Comparison of ENCODE assay signal across 14 cellular contexts in the genomic region with DNA sequence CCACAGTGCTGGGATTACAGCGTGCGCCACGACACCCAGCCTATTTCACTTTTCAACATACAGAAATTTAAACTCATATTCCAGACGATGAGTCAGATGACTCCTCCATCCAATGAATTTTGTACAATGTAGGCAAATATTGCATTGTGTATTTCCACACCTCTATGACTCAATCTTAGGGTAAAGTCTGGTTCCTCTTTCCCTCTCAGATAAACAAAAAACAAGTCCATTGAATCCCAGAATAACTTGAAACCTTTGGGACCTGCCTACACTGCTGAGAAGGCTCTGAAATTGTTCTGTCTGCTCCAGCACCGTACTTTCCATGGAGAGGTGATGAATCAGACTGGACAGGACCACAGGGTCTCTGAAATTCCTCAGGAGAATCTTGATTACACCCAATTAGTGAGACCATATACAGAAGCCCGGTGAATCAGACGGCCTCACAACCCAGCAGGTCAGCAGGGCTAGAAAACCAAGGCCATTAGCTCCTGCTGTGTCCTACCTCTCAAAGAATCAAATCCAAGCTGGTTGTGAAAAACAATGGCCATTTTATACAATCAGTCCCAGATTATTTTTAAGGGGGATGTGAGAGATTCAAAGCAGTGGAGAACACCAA.
DNase-seq lines count a peak whose midpoint lies in the region; ATAC-seq and TF ChIP-seq lines count a peak whose summit lies in the region.
"Had no signal": no experiment of that assay in that cellular context is flagged by ENCODE, and none has a peak within 500 bp of the region (broad histone marks: within the 10 kb centered on the region; RNA-seq: fewer than 3 reads in every experiment).

No MANE protein-coding gene starts in this region.

- no peak overlapping the region for H2AFZ ChIP-seq in neural cell (ENCODE audit: low read depth, low read length)

- H3K27me3 ChIP-seq in neural cell (ENCODE audit: insufficient read depth, low read depth, low read length): no peaks in the 10 kb centered on the region

- no peaks in the 10 kb centered on the region for H3K9me3 ChIP-seq in HEK293 (ENCODE audit: control insufficient read depth, insufficient read depth, low read depth, low read length)
- no peaks in the 10 kb centered on the region for H3K9me3 ChIP-seq in neural cell (ENCODE audit: low read length)

- no peak overlapping the region for H3K4me3 ChIP-seq in HEK293 (ENCODE audit: low read depth, low read length)
- no peak overlapping the region for H3K4me3 ChIP-seq in epithelial cell of esophagus (ENCODE audit: low read length)
- H3K4me3 ChIP-seq in neural cell (ENCODE audit: low read length): no peak overlapping the region

- H3K9ac ChIP-seq in neural cell (ENCODE audit: low read length): no peak overlapping the region

- peak; percentile 36 for DNase-seq in NOMO-1 treated with dmso at 0.1 percent for 144 hours (lab: John Stamatoyannopoulos, UW; ENCODE audit: unreplicated experiment)
- DNase-seq in epithelial cell of esophagus (ENCODE audit: low read depth): peak; percentile 48
- no peak for DNase-seq in left ventricle myocardium superior
- no peak for DNase-seq in EL
- DNase-seq: activated CD4-positive, alpha-beta T cell treated with anti-CD3 and anti-CD28 coated beads for 36 hours; activated gamma-delta T cell treated with Interleukin-2 at 50 U/mL for 16 hours; amygdala; GF-D8; KG1; naive thymus-derived CD8-positive, alpha-beta T cell; Right ventricle myocardium superior had no signal

- TF ChIP-seq EP300 in neural cell (conservative IDR thresholded peaks at IDR 0.05; ENCODE audit: poor library complexity, severe bottlenecking): no peak

- TF ChIP-seq CTCF in HEK293 (tag by site-specific recombination; IDR thresholded peaks at IDR 0.05) (no peak), epithelial cell of esophagus (IDR thresholded peaks at IDR 0.05; ENCODE audit: insufficient read depth, low read depth, low read length, missing control alignments) (no peak), neural cell (IDR thresholded peaks at IDR 0.05; ENCODE audit: poor library complexity, severe bottlenecking) (no peak)

- no peak for TF ChIP-seq RAD21 in neural cell (conservative IDR thresholded peaks at IDR 0.05)

- no peaks in the 10 kb centered on the region for H3K79me2 ChIP-seq in neural cell (replicated peaks; ENCODE audit: insufficient read depth, low read length)

- H3K4me2 ChIP-seq in neural cell (ENCODE audit: low read length): no peak overlapping the region

- H4K20me1 ChIP-seq in neural cell (ENCODE audit: insufficient read depth): no peaks in the 10 kb centered on the region

- CTCF ChIA-PET in HEK293 (lab: Yijun Ruan, JAX): interaction anchor here (0.7 to 2.9 kb wide), 3 partner anchors 8 to 201 kb away, joined by 3 to 11 read pairs (median 10); a partner anchor contains a TSS

- H3K27ac ChIP-seq in HEK293 (ENCODE audit: extremely low read depth, low read depth, low read length) (no peak overlapping the region), neural cell (ENCODE audit: low read length) (peak overlapping the region; percentile 38)

- H3K36me3 ChIP-seq in HEK293 (ENCODE audit: control insufficient read depth in 2 of 2, insufficient read depth in 1 of 2, low read length in 2 of 2) (no peaks in the 10 kb centered on the region), neural cell (ENCODE audit: insufficient read depth, low read length) (no peaks in the 10 kb centered on the region)

- H3K9me2 ChIP-seq in neural cell (ENCODE audit: insufficient read depth, low read length): no peaks in the 10 kb centered on the region

- intact Hi-C loops in left ventricle myocardium superior (cut with micrococcal nuclease): no loop called here

- H3F3A ChIP-seq in neural cell (ENCODE audit: insufficient read depth, low read length, poor library complexity, severe bottlenecking): no peaks in the 10 kb centered on the region

- ATAC-seq in left ventricle myocardium superior: no peak
- no peak for ATAC-seq in GM19467 (IDR thresholded peaks at IDR 0.05; ENCODE audit: unreplicated experiment)
- ATAC-seq: activated CD4-positive, alpha-beta T cell treated with anti-CD3 and anti-CD28 coated beads for 36 hours; naive thymus-derived CD8-positive, alpha-beta T cell had no signal

- POLR2A ChIA-PET in HEK293 (lab: Yijun Ruan, JAX): no interaction called here

- H3K4me1 ChIP-seq in HEK293 (ENCODE audit: control insufficient read depth, insufficient read depth, low read length): no peaks in the 10 kb centered on the region

TF ChIP-seq in HEK293, 187 proteins besides CTCF, POLR2A, EP300 and RAD21:
- TF ChIP-seq ZNF521 (tag by site-specific recombination; IDR thresholded peaks at IDR 0.05) (no peak), ZEB2 (tag by site-specific recombination; IDR thresholded peaks at IDR 0.05) (no peak), ZIC2 (tag by site-specific recombination; IDR thresholded peaks at IDR 0.05) (peak; percentile 41; the same call in 1 of the 2 replicates), ZNF558 (tag by site-specific recombination; IDR thresholded peaks at IDR 0.05) (no peak)

TF ChIP-seq in neural cell, 6 proteins besides CTCF, POLR2A, EP300 and RAD21:
- TF ChIP-seq SMC3 (conservative IDR thresholded peaks at IDR 0.05; ENCODE audit: poor library complexity) (no peak), MXI1 (conservative IDR thresholded peaks at IDR 0.05; ENCODE audit: poor library complexity, severe bottlenecking) (no peak), TAF1 (IDR thresholded peaks at IDR 0.05; ENCODE audit: low read depth) (no peak), EZH2 (IDR thresholded peaks at IDR 0.05; ENCODE audit: borderline replicate concordance, insufficient read depth, low read length, poor library complexity, severe bottlenecking) (no peak), POLR2AphosphoS5 (IDR thresholded peaks at IDR 0.05) (no peak)
- TF ChIP-seq, protein P1, sequence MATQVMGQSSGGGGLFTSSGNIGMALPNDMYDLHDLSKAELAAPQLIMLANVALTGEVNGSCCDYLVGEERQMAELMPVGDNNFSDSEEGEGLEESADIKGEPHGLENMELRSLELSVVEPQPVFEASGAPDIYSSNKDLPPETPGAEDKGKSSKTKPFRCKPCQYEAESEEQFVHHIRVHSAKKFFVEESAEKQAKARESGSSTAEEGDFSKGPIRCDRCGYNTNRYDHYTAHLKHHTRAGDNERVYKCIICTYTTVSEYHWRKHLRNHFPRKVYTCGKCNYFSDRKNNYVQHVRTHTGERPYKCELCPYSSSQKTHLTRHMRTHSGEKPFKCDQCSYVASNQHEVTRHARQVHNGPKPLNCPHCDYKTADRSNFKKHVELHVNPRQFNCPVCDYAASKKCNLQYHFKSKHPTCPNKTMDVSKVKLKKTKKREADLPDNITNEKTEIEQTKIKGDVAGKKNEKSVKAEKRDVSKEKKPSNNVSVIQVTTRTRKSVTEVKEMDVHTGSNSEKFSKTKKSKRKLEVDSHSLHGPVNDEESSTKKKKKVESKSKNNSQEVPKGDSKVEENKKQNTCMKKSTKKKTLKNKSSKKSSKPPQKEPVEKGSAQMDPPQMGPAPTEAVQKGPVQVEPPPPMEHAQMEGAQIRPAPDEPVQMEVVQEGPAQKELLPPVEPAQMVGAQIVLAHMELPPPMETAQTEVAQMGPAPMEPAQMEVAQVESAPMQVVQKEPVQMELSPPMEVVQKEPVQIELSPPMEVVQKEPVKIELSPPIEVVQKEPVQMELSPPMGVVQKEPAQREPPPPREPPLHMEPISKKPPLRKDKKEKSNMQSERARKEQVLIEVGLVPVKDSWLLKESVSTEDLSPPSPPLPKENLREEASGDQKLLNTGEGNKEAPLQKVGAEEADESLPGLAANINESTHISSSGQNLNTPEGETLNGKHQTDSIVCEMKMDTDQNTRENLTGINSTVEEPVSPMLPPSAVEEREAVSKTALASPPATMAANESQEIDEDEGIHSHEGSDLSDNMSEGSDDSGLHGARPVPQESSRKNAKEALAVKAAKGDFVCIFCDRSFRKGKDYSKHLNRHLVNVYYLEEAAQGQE (IDR thresholded peaks at IDR 0.05; ENCODE audit: borderline replicate concordance): no peak

Comparison
In these comparisons a context has a peak if more than half of its experiments do, and no peak if none do; other contexts are left out.
1. DNase-seq: peak in NOMO-1 treated with dmso at 0.1 percent for 144 hours (single experiment) and epithelial cell of esophagus (single experiment); none in left ventricle myocardium superior (single experiment) and EL (single experiment).